7 cellular contexts compared by ENCODE assay signal in the genomic region with DNA sequence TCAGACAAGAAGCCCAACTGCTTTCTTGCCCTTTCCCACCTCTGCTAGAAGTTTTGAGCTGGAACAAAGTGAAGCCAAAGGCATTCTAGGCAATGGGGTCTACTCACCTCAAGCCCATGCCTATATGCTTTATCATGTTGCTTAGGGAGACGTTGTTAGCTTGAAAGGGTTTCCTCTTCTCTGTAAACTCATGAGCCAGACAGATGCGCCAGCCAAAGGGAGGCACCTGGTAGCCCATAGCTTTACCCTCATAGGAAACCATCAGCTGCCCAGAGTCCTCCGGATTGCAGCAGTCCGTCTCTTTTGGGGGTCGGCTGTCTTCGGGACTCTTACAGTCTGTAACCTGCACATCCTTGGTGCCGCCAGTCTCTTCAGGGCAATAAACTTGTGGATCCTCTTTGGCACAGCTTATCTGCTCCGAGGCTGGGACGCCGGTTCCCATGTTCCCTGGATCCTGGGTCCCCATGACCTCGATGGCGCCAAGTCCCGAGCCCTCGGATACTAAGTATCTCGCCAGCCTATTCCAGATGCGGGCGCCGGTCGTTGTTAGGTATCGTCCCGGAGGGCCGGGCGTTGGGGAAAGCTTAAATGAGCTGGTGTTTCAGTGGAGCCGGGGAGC. TPM values are rescaled to one million over a fixed set of nuclear protein-coding genes. Genes with fewer than 3 reads are reported as not detected.
DNase-seq lines count a peak whose midpoint lies in the region; ATAC-seq and TF ChIP-seq lines count a peak whose summit lies in the region.
"Had no signal": no experiment of that assay in that cellular context is flagged by ENCODE, and none has a peak within 500 bp of the region (broad histone marks: within the 10 kb centered on the region; RNA-seq: fewer than 3 reads in every experiment).

No MANE protein-coding gene starts in this region.

- no peaks in the 10 kb centered on the region for H3K9me3 Mint-ChIP-seq in CD8-positive, alpha-beta T cell

- TF ChIP-seq POLR2A in heart left ventricle (IDR thresholded peaks at IDR 0.05) (no peak), transverse colon (IDR thresholded peaks at IDR 0.05) (no peak)

- H3K9me3 ChIP-seq in CD8-positive, alpha-beta T cell (ENCODE audit: low read length): no peaks in the 10 kb centered on the region
- no peaks in the 10 kb centered on the region for H3K9me3 ChIP-seq in heart left ventricle
- no peaks in the 10 kb centered on the region for H3K9me3 ChIP-seq in transverse colon

- CTCF ChIA-PET in CD8-positive, alpha-beta T cell (lab: Charles Lee): interaction anchor here (0.8 to 4.5 kb wide), 17 partner anchors 8 to 145 kb away, joined by 3 to 33 read pairs (median 5); partner anchors contain the start of genes ARHGEF39, CCDC107, CREB3 and RMRP

- peak overlapping the region; percentile 88 for H3K4me3 Mint-ChIP-seq in CD8-positive, alpha-beta T cell

- no peak for TF ChIP-seq CTCF in CD8-positive, alpha-beta T cell (IDR thresholded peaks at IDR 0.05)
- TF ChIP-seq CTCF in heart left ventricle (IDR thresholded peaks at IDR 0.05) (no peak), transverse colon (IDR thresholded peaks at IDR 0.05) (no peak)

- peak overlapping the region; percentile 82 for H3K27ac Mint-ChIP-seq in CD8-positive, alpha-beta T cell

- no peaks in the 10 kb centered on the region for H3K27me3 ChIP-seq in CD8-positive, alpha-beta T cell (ENCODE audit: insufficient read depth, low read length)
- H3K27me3 ChIP-seq in heart left ventricle (no peaks in the 10 kb centered on the region), transverse colon (no peaks in the 10 kb centered on the region)

- in situ Hi-C loops in transverse colon (cut with MboI; ENCODE audit: low pct_ligation_motif_present in 1 of 4, low pct_unique_long_range_greater_than_20kb in 1 of 4, low sequenced_read_pairs in 3 of 4): loop anchor here in 1 of 4 donors (10.0 kb wide), 1 partner anchor 94 kb away; the partner anchor contains the start of genes CCDC107, RMRP and SIT1

- no peaks in the 10 kb centered on the region for H3K27me3 Mint-ChIP-seq in CD8-positive, alpha-beta T cell (ENCODE audit: low read depth)

- POLR2A ChIA-PET in CD8-positive, alpha-beta T cell (lab: Charles Lee): interaction anchor here (0.6 to 5.0 kb wide), 9 partner anchors 8 to 90 kb away, joined by 3 to 38 read pairs (median 3); partner anchors contain the start of genes CA9, CCDC107, CREB3 and RMRP

- peak in 1 of 7 experiments; percentile 46 for DNase-seq in CD8-positive, alpha-beta T cell
- DNase-seq in heart left ventricle: peak in 2 of 5 donors; percentile 39 to 70
- DNase-seq in transverse colon: no peak
- DNase-seq in DMS114 treated with DMSO at 0.1 percent for 48 hours (lab: John Stamatoyannopoulos, UW; ENCODE audit: unreplicated experiment): no peak

- H3K36me3 Mint-ChIP-seq in CD8-positive, alpha-beta T cell: peaks cover 51% of the 10 kb centered on the region

- 0% methylated on average over 14 to 24 of the region's 24 CpGs for WGBS in heart left ventricle, 4 donors
- WGBS in transverse colon (ENCODE audit: low coverage in 1 of 2), 2 donors: 1% methylated on average over 21 of the region's 24 CpGs; no CpG with 5 or more reads in 1 of the 2 donors

- no peak for TF ChIP-seq EP300 in transverse colon (IDR thresholded peaks at IDR 0.05; ENCODE audit: low read depth)

- H3K27ac ChIP-seq in CD8-positive, alpha-beta T cell (ENCODE audit: low read depth, low read length): peak overlapping the region; percentile 68
- H3K27ac ChIP-seq in heart left ventricle (peak overlapping the region; percentile 92 to 99 (median 97)), transverse colon (peak overlapping the region; percentile 92 to 97 (median 94))

- H3K4me3 ChIP-seq in CD8-positive, alpha-beta T cell (ENCODE audit: low read depth, low read length): peak overlapping the region; percentile 80
- H3K4me3 ChIP-seq in heart left ventricle (peak overlapping the region; percentile 71 to 99 (median 88)), transverse colon (peak overlapping the region; percentile 20 to 93 (median 72))

- ATAC-seq in CD8-positive, alpha-beta T cell: peak; percentile 27
- peak in 3 of 4 donors; percentile 0 to 3 (median 1) for ATAC-seq in heart left ventricle
- no peak for ATAC-seq in HG02588 (IDR thresholded peaks at IDR 0.05; ENCODE audit: unreplicated experiment)

- intact Hi-C loops in CD8-positive, alpha-beta T cell (cut with DNase I, micrococcal nuclease): loop anchor here in 1 of 2 experiments (2.0 to 5.0 kb wide), 2 partner anchors 66 to 101 kb away; partner anchors contain the start of gene HINT2
- intact Hi-C loops in heart left ventricle (cut with DNase I) (loop anchor here in 4 of 10 donors (2.0 to 5.0 kb wide), 3 partner anchors 16 to 91 kb away; partner anchors contain the start of genes CREB3 (in 3 of the 4), TLN1 (in 3 of the 4), CCDC107 (in 2 of the 4) and RMRP (in 2 of the 4)), transverse colon (cut with DNase I; ENCODE audit: low total_unique reads) (no loop called here)

- peaks cover 50% of the 10 kb centered on the region for H3K4me1 Mint-ChIP-seq in CD8-positive, alpha-beta T cell (ENCODE audit: low read depth)

- peaks cover 41% of the 10 kb centered on the region for H3K4me1 ChIP-seq in CD8-positive, alpha-beta T cell (ENCODE audit: insufficient read depth, low read length)
- H3K4me1 ChIP-seq in heart left ventricle: peaks cover 2 to 63% (median 52%) of the 10 kb centered on the region in 12 donors
- H3K4me1 ChIP-seq in transverse colon: peaks cover 6 to 47% (median 38%) of the 10 kb centered on the region in 4 donors

- H3K36me3 ChIP-seq in CD8-positive, alpha-beta T cell (ENCODE audit: insufficient read depth, low read length): peaks cover 23% of the 10 kb centered on the region
- peaks cover 0 to 59% (median 49%) of the 10 kb centered on the region in 9 donors for H3K36me3 ChIP-seq in heart left ventricle
- peaks cover 0 to 33% (median 10%) of the 10 kb centered on the region in 4 donors for H3K36me3 ChIP-seq in transverse colon

TF ChIP-seq in PFSK-1, 5 proteins besides CTCF, POLR2A, EP300 and RAD21:
- TF ChIP-seq TAF1 (IDR thresholded peaks at IDR 0.05; ENCODE audit: borderline replicate concordance, insufficient read depth, low read length) (no peak), SIN3A (IDR thresholded peaks at IDR 0.05; ENCODE audit: borderline replicate concordance, insufficient read depth, low read length) (0 out of 2 replicates have a peak, but pooled peaks have one; percentile 28)

RNA-seq across cellular contexts. Expression of gene GBA2, which starts 0.7 kb away (rescaled TPM):
- 10 to 100 TPM; 14.1 to 14.3 TPM for total RNA-seq in CD8-positive, alpha-beta T cell
- 40.0 TPM for polyA plus RNA-seq in PFSK-1 (2012; ENCODE audit: insufficient read length, low read depth)
- total RNA-seq in heart left ventricle (10 to 100 TPM; 52.1 to 93.8 (median 65.5) TPM), transverse colon (100 to 1,000 TPM; 217 to 709 (median 255) TPM)
- 10 to 100 TPM; 54.1 to 96.2 TPM for polyA plus RNA-seq in heart left ventricle

RNA-seq across cellular contexts. Expression of gene RGP1, which starts 0.7 kb away (rescaled TPM):
- total RNA-seq in CD8-positive, alpha-beta T cell: 10 to 100 TPM in 1 of 2 experiments, 1 to 10 TPM in 1; 9.6 to 10.4 TPM
- 8.9 TPM for polyA plus RNA-seq in PFSK-1 (2012; ENCODE audit: insufficient read length, low read depth)
- total RNA-seq in heart left ventricle: 10 to 100 TPM; 25.4 to 38.8 (median 32.7) TPM
- 10 to 100 TPM; 14.7 to 29.8 TPM for polyA plus RNA-seq in heart left ventricle
- total RNA-seq in transverse colon: 10 to 100 TPM; 30.3 to 47.5 (median 43.7) TPM

RNA-seq across cellular contexts. Expression of gene MSMP, which starts 5.7 kb away (rescaled TPM):
- not detected for total RNA-seq in CD8-positive, alpha-beta T cell
- 2.2 TPM for polyA plus RNA-seq in PFSK-1 (2012; ENCODE audit: insufficient read length, low read depth)
- not detected for total RNA-seq in heart left ventricle
- under 1 TPM in 1 of 2 donors, not detected in 1; 0.26 TPM for polyA plus RNA-seq in heart left ventricle
- not detected for total RNA-seq in transverse colon
- total RNA-seq: HT1080 had no signal

RNA-seq across cellular contexts. Expression of gene CREB3, which starts 15.9 kb away (rescaled TPM):
- total RNA-seq in CD8-positive, alpha-beta T cell: 10 to 100 TPM; 13.1 to 14.2 TPM
- 14.7 TPM for polyA plus RNA-seq in PFSK-1 (2012; ENCODE audit: insufficient read length, low read depth)
- total RNA-seq in heart left ventricle (10 to 100 TPM; 16.1 to 38.0 (median 25.5) TPM), transverse colon (10 to 100 TPM; 22.4 to 69.7 (median 45.5) TPM)
- 10 to 100 TPM; 26.7 to 49.4 TPM for polyA plus RNA-seq in heart left ventricle

RNA-seq across cellular contexts. Expression of gene TLN1, which starts 16.4 kb away (rescaled TPM):
- 100 to 1,000 TPM; 128 to 129 TPM for total RNA-seq in CD8-positive, alpha-beta T cell
- 187 TPM for polyA plus RNA-seq in PFSK-1 (2012; ENCODE audit: insufficient read length, low read depth)
- total RNA-seq in heart left ventricle: 100 to 1,000 TPM; 193 to 373 (median 261) TPM
- 100 to 1,000 TPM; 152 to 241 TPM for polyA plus RNA-seq in heart left ventricle
- 100 to 1,000 TPM; 158 to 328 (median 177) TPM for total RNA-seq in transverse colon
